Comparison of ENCODE assay signal across 16 cellular contexts in the genomic region with DNA sequence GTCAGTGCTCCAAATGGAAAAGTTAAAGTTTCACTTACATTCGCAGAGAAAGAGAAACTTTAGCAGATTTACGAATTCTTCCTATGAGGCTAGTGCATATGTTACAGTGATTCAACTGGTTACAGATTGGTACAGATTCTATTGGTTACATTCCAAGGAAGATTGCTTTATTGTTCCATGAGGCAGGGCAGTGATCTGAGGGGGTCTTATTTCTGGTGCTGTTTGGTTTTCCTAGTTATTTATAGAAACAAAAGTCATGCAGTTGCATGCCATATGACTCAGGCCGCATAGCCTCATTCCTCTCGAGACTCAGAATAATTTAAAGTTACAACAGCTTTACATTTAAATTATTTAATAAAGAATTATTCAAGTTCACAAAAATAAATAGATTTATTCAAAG.
A peak's percentile ranks its signal among the peaks of the same experiment; 100 is the strongest.
DNase-seq lines count a peak whose midpoint lies in the region; FAIRE-seq and TF ChIP-seq lines count a peak whose summit lies in the region.
"Had no signal": no experiment of that assay in that cellular context is flagged by ENCODE, and none has a peak within 500 bp of the region (broad histone marks: within the 10 kb centered on the region; RNA-seq: fewer than 3 reads in every experiment).

No MANE protein-coding gene starts in this region.

- no peaks in the 10 kb centered on the region for H3K79me1 ChIP-seq in neuronal stem cell (ENCODE audit: low read depth, low read length)

- H3K4me2 ChIP-seq in neuronal stem cell (ENCODE audit: insufficient read depth, low read length, poor library complexity, severe bottlenecking): no peak overlapping the region
- H3K4me2 ChIP-seq: KMS-11 had no signal

- intact Hi-C loops in activated T-helper 2 cell treated with anti-CD3 and anti-CD28 coated beads, Interferon-gamma antibody, Interleukin-2, Interleukin-4, amounts not matched to agents 10 μg/mL and 5 μg/mL and 100 μg/mL, durations not matched to agents 14 hours and 24 hours and 36 hours (cut with micrococcal nuclease): no loop called here

- H3K14ac ChIP-seq in neuronal stem cell (ENCODE audit: low read length): no peak overlapping the region

- no peak for TF ChIP-seq CTCF in BJ (IDR thresholded peaks at IDR 0.05; ENCODE audit: insufficient read depth, low read depth, low read length)

- H2BK120ac ChIP-seq in neuronal stem cell (ENCODE audit: low read depth, low read length): no peak overlapping the region

- H2BK5ac ChIP-seq in neuronal stem cell (ENCODE audit: low read length): no peak overlapping the region

- peak; percentile 62 for FAIRE-seq in RCC 7860 (lab: Jason Lieb, UNC)
- FAIRE-seq: GM19239 had no signal

- POLR2A ChIA-PET in BJ (lab: Charles Lee): no interaction called here

- peaks cover 4% of the 10 kb centered on the region for H3K9me3 Mint-ChIP-seq in activated T-helper 2 cell treated with anti-CD3 and anti-CD28 coated beads, Interferon-gamma antibody, Interleukin-2, Interleukin-4, amounts not matched to agents 10 μg/mL and 5 μg/mL and 100 μg/mL, durations not matched to agents 14 hours and 24 hours and 36 hours
- H3K9me3 Mint-ChIP-seq: activated naive CD4-positive, alpha-beta T cell treated with anti-CD3 and anti-CD28 coated beads, Interleukin-2, amount 50 U/mL, for 24 hours; naive B cell; T-helper 2 cell treated with Interferon-gamma antibody and Interleukin-4, amounts not matched to agents 5 μg/mL and 100 μg/mL, for 36 hours had no signal

- H3K36me3 ChIP-seq in BJ (ENCODE audit: control insufficient read depth, insufficient read depth, low read length): no peaks in the 10 kb centered on the region
- no peaks in the 10 kb centered on the region for H3K36me3 ChIP-seq in neuronal stem cell (replicated peaks in 1 of 2; ENCODE audit: control insufficient read depth in 2 of 2, insufficient read depth in 2 of 2, low read length in 2 of 2)
- H3K36me3 ChIP-seq: uterus had no signal

- H3K27me3 ChIP-seq in BJ (ENCODE audit: control insufficient read depth, insufficient read depth, low read length) (no peaks in the 10 kb centered on the region), neuronal stem cell (ENCODE audit: control insufficient read depth in 3 of 3, insufficient read depth in 3 of 3, low read depth in 1 of 3, low read length in 3 of 3) (no peaks in the 10 kb centered on the region)
- H3K27me3 ChIP-seq: uterus had no signal

- no peak overlapping the region for H3K27ac Mint-ChIP-seq in activated T-helper 2 cell treated with anti-CD3 and anti-CD28 coated beads, Interferon-gamma antibody, Interleukin-2, Interleukin-4, amounts not matched to agents 10 μg/mL and 5 μg/mL and 100 μg/mL, durations not matched to agents 14 hours and 24 hours and 36 hours
- H3K27ac Mint-ChIP-seq: activated naive CD4-positive, alpha-beta T cell treated with anti-CD3 and anti-CD28 coated beads, Interleukin-2, amount 50 U/mL, for 24 hours; CD4-positive, CD25-positive, alpha-beta regulatory T cell; naive B cell; T-helper 2 cell treated with Interferon-gamma antibody and Interleukin-4, amounts not matched to agents 5 μg/mL and 100 μg/mL, for 36 hours had no signal

- H3K4ac ChIP-seq in neuronal stem cell (ENCODE audit: low read length): no peak overlapping the region

- H3K18ac ChIP-seq in neuronal stem cell (ENCODE audit: low read length): no peak overlapping the region

- H2AK5ac ChIP-seq in neuronal stem cell (ENCODE audit: low read depth, low read length): no peak overlapping the region

- WGBS in neuronal stem cell (ENCODE audit: extremely low coverage in 2 of 2, insufficient read length in 2 of 2, insufficient replicate concordance in 1 of 2), 2 donors: no CpG with 5 or more reads among the region's 4 CpGs

- H3K27ac ChIP-seq in epithelial cell of prostate (peak overlapping the region; percentile 28), neuronal stem cell (replicated peaks; ENCODE audit: low read length) (no peak overlapping the region)
- H3K27ac ChIP-seq: KMS-11, uterus had no signal

- H3K27me3 Mint-ChIP-seq in activated T-helper 2 cell treated with anti-CD3 and anti-CD28 coated beads, Interferon-gamma antibody, Interleukin-2, Interleukin-4, amounts not matched to agents 10 μg/mL and 5 μg/mL and 100 μg/mL, durations not matched to agents 14 hours and 24 hours and 36 hours (ENCODE audit: low read depth): no peaks in the 10 kb centered on the region
- H3K27me3 Mint-ChIP-seq: activated naive CD4-positive, alpha-beta T cell treated with anti-CD3 and anti-CD28 coated beads, Interleukin-2, amount 50 U/mL, for 24 hours; CD4-positive, CD25-positive, alpha-beta regulatory T cell; naive B cell had no signal

- no peak overlapping the region for H4K8ac ChIP-seq in neuronal stem cell (ENCODE audit: low read depth, low read length)

- H3K36me3 Mint-ChIP-seq in activated T-helper 2 cell treated with anti-CD3 and anti-CD28 coated beads, Interferon-gamma antibody, Interleukin-2, Interleukin-4, amounts not matched to agents 10 μg/mL and 5 μg/mL and 100 μg/mL, durations not matched to agents 14 hours and 24 hours and 36 hours (ENCODE audit: low read depth): no peaks in the 10 kb centered on the region
- H3K36me3 Mint-ChIP-seq: activated naive CD4-positive, alpha-beta T cell treated with anti-CD3 and anti-CD28 coated beads, Interleukin-2, amount 50 U/mL, for 24 hours; CD4-positive, CD25-positive, alpha-beta regulatory T cell; naive B cell had no signal

- H2BK12ac ChIP-seq in neuronal stem cell (ENCODE audit: low read length): no peak overlapping the region

- no peak overlapping the region for H3K4me3 Mint-ChIP-seq in activated T-helper 2 cell treated with anti-CD3 and anti-CD28 coated beads, Interferon-gamma antibody, Interleukin-2, Interleukin-4, amounts not matched to agents 10 μg/mL and 5 μg/mL and 100 μg/mL, durations not matched to agents 14 hours and 24 hours and 36 hours (ENCODE audit: low read depth)
- H3K4me3 Mint-ChIP-seq: activated naive CD4-positive, alpha-beta T cell treated with anti-CD3 and anti-CD28 coated beads, Interleukin-2, amount 50 U/mL, for 24 hours; CD4-positive, CD25-positive, alpha-beta regulatory T cell; naive B cell; T-helper 2 cell treated with Interferon-gamma antibody and Interleukin-4, amounts not matched to agents 5 μg/mL and 100 μg/mL, for 36 hours had no signal

- H4K91ac ChIP-seq in neuronal stem cell (ENCODE audit: low read depth, low read length, poor library complexity): no peak overlapping the region

- peak overlapping the region; percentile 61 for H2AFZ ChIP-seq in neuronal stem cell (ENCODE audit: low read length)

- no peak overlapping the region for H3K9ac ChIP-seq in neuronal stem cell (ENCODE audit: low read depth, low read length, poor library complexity)
- H3K9ac ChIP-seq: KMS-11 had no signal

- no peak overlapping the region for H3K23ac ChIP-seq in neuronal stem cell (ENCODE audit: low read depth, low read length, poor library complexity)

- no peaks in the 10 kb centered on the region for H3K4me1 Mint-ChIP-seq in activated T-helper 2 cell treated with anti-CD3 and anti-CD28 coated beads, Interferon-gamma antibody, Interleukin-2, Interleukin-4, amounts not matched to agents 10 μg/mL and 5 μg/mL and 100 μg/mL, durations not matched to agents 14 hours and 24 hours and 36 hours (ENCODE audit: low read depth)
- H3K4me1 Mint-ChIP-seq: activated naive CD4-positive, alpha-beta T cell treated with anti-CD3 and anti-CD28 coated beads, Interleukin-2, amount 50 U/mL, for 24 hours; CD4-positive, CD25-positive, alpha-beta regulatory T cell; naive B cell had no signal

- H3K4me3 ChIP-seq in BJ (ENCODE audit: low read depth, low read length) (no peak overlapping the region), neuronal stem cell (ENCODE audit: low read length in 2 of 2) (no peak overlapping the region)
- H3K4me3 ChIP-seq: uterus had no signal

- DNase-seq in BJ (ENCODE audit: low read depth) (peak; percentile 44), RCC 7860 (ENCODE audit: low spot score) (peak; percentile 53), epithelial cell of prostate (ENCODE audit: low read depth, low spot score) (no peak), neuronal stem cell (ENCODE audit: low spot score) (no peak), DMS114 treated with DMSO at 0.1 percent for 48 hours (lab: John Stamatoyannopoulos, UW; ENCODE audit: unreplicated experiment) (no peak), OCI-M1 (lab: John Stamatoyannopoulos, UW) (no peak)
- no peak for DNase-seq in activated CD4-positive, alpha-beta T cell treated with anti-CD3 and anti-CD28 coated beads for 48 hours
- no peak for DNase-seq in activated T-helper 2 cell treated with anti-CD3 and anti-CD28 coated beads, Interferon-gamma antibody, Interleukin-2, Interleukin-4, amounts not matched to agents 10 μg/mL and 5 μg/mL and 100 μg/mL, durations not matched to agents 14 hours and 24 hours and 36 hours (ENCODE audit: low spot score)
- DNase-seq: CD4-positive, CD25-positive, alpha-beta regulatory T cell; naive B cell; small intestine; uterus had no signal

- CTCF ChIA-PET in BJ (lab: Yijun Ruan, JAX): interaction anchor here (0.6 kb wide), 1 partner anchor 1591 kb away, joined by 5 read pairs; no protein-coding TSS in a partner anchor

- no peak overlapping the region for H2BK15ac ChIP-seq in neuronal stem cell (ENCODE audit: low read length)

- peaks cover 1 to 5% of the 10 kb centered on the region in 2 donors for H3K4me1 ChIP-seq in neuronal stem cell (ENCODE audit: control insufficient read depth in 2 of 2, insufficient read depth in 1 of 2, low read depth in 1 of 2, low read length in 2 of 2)

- H3K9me3 ChIP-seq in neuronal stem cell (replicated peaks in 1 of 2; ENCODE audit: control insufficient read depth in 2 of 2, insufficient read depth in 1 of 2, low read depth in 1 of 2, low read length in 2 of 2): no peaks in the 10 kb centered on the region
- H3K9me3 ChIP-seq: uterus had no signal

Comparison
In these comparisons a context has a peak if more than half of its experiments do, and no peak if none do; other contexts are left out.
1. DNase-seq: peak in BJ (single experiment) and RCC 7860 (single experiment); none in epithelial cell of prostate (single experiment), neuronal stem cell (single experiment), activated CD4-positive, alpha-beta T cell treated with anti-CD3 and anti-CD28 coated beads for 48 hours (single experiment), DMS114 treated with DMSO at 0.1 percent for 48 hours (single experiment), activated T-helper 2 cell treated with anti-CD3 and anti-CD28 coated beads, Interferon-gamma antibody, Interleukin-2, Interleukin-4, amounts not matched to agents 10 μg/mL and 5 μg/mL and 100 μg/mL, durations not matched to agents 14 hours and 24 hours and 36 hours (single experiment) and OCI-M1 (single experiment).